ENCODE assay signal across 39 cellular contexts in the genomic region with DNA sequence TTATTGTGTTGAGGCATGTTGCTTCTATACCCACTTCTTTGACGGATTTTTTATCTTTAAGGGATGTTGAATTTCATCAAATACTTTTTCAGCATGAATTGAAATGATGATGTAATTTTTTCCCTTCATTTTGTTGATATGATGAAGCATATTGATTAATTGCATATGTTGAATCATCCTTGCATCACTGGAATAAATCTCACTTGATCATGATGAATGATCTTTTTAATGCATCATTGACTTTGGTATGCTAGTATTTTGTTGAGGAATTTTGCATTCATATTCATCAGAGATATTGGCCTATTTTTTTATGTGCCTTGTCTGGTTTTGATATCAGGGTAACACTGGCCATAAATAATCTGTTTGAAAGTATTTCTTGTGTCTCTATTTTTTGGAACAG.
"Had no signal": no experiment of that assay in that cellular context is flagged by ENCODE, and none has a peak within 500 bp of the region (broad histone marks: within the 10 kb centered on the region; RNA-seq: fewer than 3 reads in every experiment).

No MANE protein-coding gene starts in this region.

- H3K27me3 ChIP-seq: adrenal gland, ascending aorta, body of pancreas, brain microvascular endothelial cell, breast epithelium, cardiac muscle cell had no signal

- H3K36me3 Mint-ChIP-seq: activated naive CD4-positive, alpha-beta T cell treated with anti-CD3 and anti-CD28 coated beads, Interleukin-2, amount 10 ng/mL, durations not matched to agents 7 days and 5 days; activated naive CD4-positive, alpha-beta T cell treated with anti-CD3 and anti-CD28 coated beads, Interleukin-2, amount 50 U/mL, for 24 hours; activated naive CD8-positive, alpha-beta T cell; activated naive CD8-positive, alpha-beta T cell treated with anti-CD3 and anti-CD28 coated beads for 36 hours; activated naive CD8-positive, alpha-beta T cell treated with anti-CD3 and anti-CD28 coated beads, Interleukin-2, amount 10 ng/mL, durations not matched to agents 7 days and 5 days; brain had no signal

- H3K27ac ChIP-seq: adrenal gland, ascending aorta, body of pancreas, brain microvascular endothelial cell, breast epithelium, cardiac muscle cell had no signal

- H3K27me3 Mint-ChIP-seq: activated naive CD4-positive, alpha-beta T cell treated with anti-CD3 and anti-CD28 coated beads, Interleukin-2, amount 10 ng/mL, durations not matched to agents 7 days and 5 days; activated naive CD4-positive, alpha-beta T cell treated with anti-CD3 and anti-CD28 coated beads, Interleukin-2, amount 50 U/mL, for 24 hours; activated naive CD8-positive, alpha-beta T cell; activated naive CD8-positive, alpha-beta T cell treated with anti-CD3 and anti-CD28 coated beads for 36 hours; activated naive CD8-positive, alpha-beta T cell treated with anti-CD3 and anti-CD28 coated beads, Interleukin-2, amount 10 ng/mL, durations not matched to agents 7 days and 5 days; activated naive CD8-positive, alpha-beta T cell treated with anti-CD3 and anti-CD28 coated beads, Interleukin-2, amount 50 U/mL, for 24 hours; activated T-cell treated with anti-CD3 and anti-CD28 coated beads, Interleukin-2, amount 50 U/mL, for 24 hours; activated T-helper 17 cell treated with anti-CD3 and anti-CD28 coated beads, Interleukin-2, amount 50 U/mL, for 72 hours; central memory CD8-positive, alpha-beta T cell had no signal

- FAIRE-seq: bronchial epithelial cell had no signal

- H3K9me3 ChIP-seq: adrenal gland, body of pancreas had no signal

- H3K27ac Mint-ChIP-seq: activated naive CD4-positive, alpha-beta T cell treated with anti-CD3 and anti-CD28 coated beads for 36 hours; activated naive CD4-positive, alpha-beta T cell treated with anti-CD3 and anti-CD28 coated beads, Interleukin-2, amount 10 ng/mL, durations not matched to agents 7 days and 5 days; activated naive CD4-positive, alpha-beta T cell treated with anti-CD3 and anti-CD28 coated beads, Interleukin-2, amount 50 U/mL, for 24 hours; activated naive CD4-positive, alpha-beta T cell treated with anti-CD3 and anti-CD28 coated beads, Interleukin-2, amount 50 U/mL, for 72 hours; activated naive CD8-positive, alpha-beta T cell; activated naive CD8-positive, alpha-beta T cell treated with anti-CD3 and anti-CD28 coated beads for 36 hours; activated naive CD8-positive, alpha-beta T cell treated with anti-CD3 and anti-CD28 coated beads, Interleukin-2, amount 10 ng/mL, durations not matched to agents 7 days and 5 days; activated naive CD8-positive, alpha-beta T cell treated with anti-CD3 and anti-CD28 coated beads, Interleukin-2, amount 50 U/mL, for 24 hours; activated T-cell treated with anti-CD3 and anti-CD28 coated beads, Interleukin-2, amount 50 U/mL, for 24 hours; activated T-cell treated with anti-CD3 and anti-CD28 coated beads, Interleukin-2, amount 50 U/mL, for 72 hours; activated T-helper 1 cell treated with anti-CD3 and anti-CD28 coated beads, Interleukin-12 subunit alpha, Interleukin-12 subunit beta, Interleukin-2, Interleukin-4 antibody, amounts not matched to agents 30 ng/mL and 10 ng/mL and 1 ng/mL, durations not matched to agents 14 hours and 24 hours and 36 hours; activated T-helper 17 cell treated with anti-CD3 and anti-CD28 coated beads, Interleukin-2, amount 50 U/mL, for 72 hours; activated T-helper 2 cell treated with anti-CD3 and anti-CD28 coated beads, Interferon-gamma antibody, Interleukin-2, Interleukin-4, amounts not matched to agents 10 μg/mL and 5 μg/mL and 100 μg/mL, durations not matched to agents 14 hours and 24 hours and 36 hours; brain had no signal

- H3K4me1 Mint-ChIP-seq: activated naive CD4-positive, alpha-beta T cell treated with anti-CD3 and anti-CD28 coated beads, Interleukin-2, amount 10 ng/mL, durations not matched to agents 7 days and 5 days; activated naive CD4-positive, alpha-beta T cell treated with anti-CD3 and anti-CD28 coated beads, Interleukin-2, amount 50 U/mL, for 24 hours; activated naive CD8-positive, alpha-beta T cell treated with anti-CD3 and anti-CD28 coated beads for 36 hours; activated naive CD8-positive, alpha-beta T cell treated with anti-CD3 and anti-CD28 coated beads, Interleukin-2, amount 10 ng/mL, durations not matched to agents 7 days and 5 days; activated naive CD8-positive, alpha-beta T cell treated with anti-CD3 and anti-CD28 coated beads, Interleukin-2, amount 50 U/mL, for 24 hours; activated T-helper 17 cell treated with anti-CD3 and anti-CD28 coated beads, Interleukin-2, amount 50 U/mL, for 72 hours; brain; central memory CD8-positive, alpha-beta T cell had no signal

- DNase-seq: activated effector memory CD4-positive, alpha-beta T cell treated with anti-CD3 and anti-CD28 coated beads, Interleukin-2, amount 50 U/mL, for 16 hours; activated effector memory CD4-positive, alpha-beta T cell treated with Interleukin-2 at 50 U/mL for 16 hours; activated gamma-delta T cell; activated gamma-delta T cell treated with Interleukin-2 at 50 U/mL for 16 hours; activated naive CD4-positive, alpha-beta T cell; activated naive CD4-positive, alpha-beta T cell treated with anti-CD3 and anti-CD28 coated beads for 36 hours; activated naive CD4-positive, alpha-beta T cell treated with anti-CD3 and anti-CD28 coated beads, Interleukin-2, amount 10 ng/mL, durations not matched to agents 7 days and 5 days; activated naive CD4-positive, alpha-beta T cell treated with anti-CD3 and anti-CD28 coated beads, Interleukin-2, amount 50 U/mL, for 16 hours; activated naive CD4-positive, alpha-beta T cell treated with Interleukin-2 at 50 U/mL for 16 hours; activated naive CD8-positive, alpha-beta T cell treated with anti-CD3 and anti-CD28 coated beads for 36 hours; activated naive CD8-positive, alpha-beta T cell treated with anti-CD3 and anti-CD28 coated beads, Interleukin-2, amount 10 ng/mL, durations not matched to agents 7 days and 5 days; activated naive CD8-positive, alpha-beta T cell treated with anti-CD3 and anti-CD28 coated beads, Interleukin-2, amount 50 U/mL, for 24 hours; activated T-cell treated with anti-CD3 and anti-CD28 coated beads, Interleukin-2, amount 50 U/mL, for 1 hour; activated T-cell treated with anti-CD3 and anti-CD28 coated beads, Interleukin-2, amount 50 U/mL, for 24 hours; activated T-cell treated with anti-CD3 and anti-CD28 coated beads, Interleukin-2, amount 50 U/mL, for 4 hours; activated T-cell treated with anti-CD3 and anti-CD28 coated beads, Interleukin-2, amount 50 U/mL, for 48 hours; activated T-cell treated with anti-CD3 and anti-CD28 coated beads, Interleukin-2, amount 50 U/mL, for 72 hours; adrenal gland; amniotic stem cell; amygdala; anterior cingulate cortex; aorta; body of pancreas; brain microvascular endothelial cell; caudate nucleus; central memory CD4-positive, alpha-beta T cell; cerebellar nuclear complex had no signal

- ATAC-seq: activated naive CD4-positive, alpha-beta T cell treated with anti-CD3 and anti-CD28 coated beads, Interleukin-2, amount 50 U/mL, for 72 hours; activated naive CD8-positive, alpha-beta T cell treated with anti-CD3 and anti-CD28 coated beads, Interleukin-2, amount 50 U/mL, for 24 hours; activated T-cell treated with anti-CD3 and anti-CD28 coated beads, Interleukin-2, amount 50 U/mL, for 4 hours; activated T-cell treated with anti-CD3 and anti-CD28 coated beads, Interleukin-2, amount 50 U/mL, for 72 hours; activated T-helper 17 cell treated with anti-CD3 and anti-CD28 coated beads, Interleukin-2, amount 50 U/mL, for 72 hours; body of pancreas had no signal

- H3K4me3 Mint-ChIP-seq: activated naive CD4-positive, alpha-beta T cell treated with anti-CD3 and anti-CD28 coated beads for 36 hours; activated naive CD4-positive, alpha-beta T cell treated with anti-CD3 and anti-CD28 coated beads, Interleukin-2, amount 10 ng/mL, durations not matched to agents 7 days and 5 days; activated naive CD4-positive, alpha-beta T cell treated with anti-CD3 and anti-CD28 coated beads, Interleukin-2, amount 50 U/mL, for 24 hours; activated naive CD8-positive, alpha-beta T cell; activated naive CD8-positive, alpha-beta T cell treated with anti-CD3 and anti-CD28 coated beads for 36 hours; activated naive CD8-positive, alpha-beta T cell treated with anti-CD3 and anti-CD28 coated beads, Interleukin-2, amount 10 ng/mL, durations not matched to agents 7 days and 5 days; activated naive CD8-positive, alpha-beta T cell treated with anti-CD3 and anti-CD28 coated beads, Interleukin-2, amount 50 U/mL, for 24 hours; activated T-cell treated with anti-CD3 and anti-CD28 coated beads, Interleukin-2, amount 50 U/mL, for 24 hours; activated T-cell treated with anti-CD3 and anti-CD28 coated beads, Interleukin-2, amount 50 U/mL, for 4 hours; activated T-cell treated with anti-CD3 and anti-CD28 coated beads, Interleukin-2, amount 50 U/mL, for 72 hours; activated T-helper 1 cell treated with anti-CD3 and anti-CD28 coated beads, Interleukin-12 subunit alpha, Interleukin-12 subunit beta, Interleukin-2, Interleukin-4 antibody, amounts not matched to agents 30 ng/mL and 10 ng/mL and 1 ng/mL, durations not matched to agents 14 hours and 24 hours and 36 hours; activated T-helper 17 cell treated with anti-CD3 and anti-CD28 coated beads, Interleukin-2, amount 50 U/mL, for 72 hours; brain; central memory CD8-positive, alpha-beta T cell had no signal

- H3K4me1 ChIP-seq: adrenal gland, ascending aorta, body of pancreas, breast epithelium had no signal

- H3K36me3 ChIP-seq: adrenal gland, ascending aorta, brain microvascular endothelial cell, breast epithelium, cardiac muscle cell had no signal

- H3K4me3 ChIP-seq: adrenal gland, ascending aorta, body of pancreas, breast epithelium, cardiac muscle cell had no signal
